ENCODE assay signal across 20 cellular contexts in genomic region chr3:140823106-140823505, GRCh38.
DNase-seq lines count a peak whose midpoint lies in the region; ATAC-seq, FAIRE-seq and TF ChIP-seq lines count a peak whose summit lies in the region.
"Had no signal": no experiment of that assay in that cellular context is flagged by ENCODE, and none has a peak within 500 bp of the region (broad histone marks: within the 10 kb centered on the region; RNA-seq: fewer than 3 reads in every experiment).

No MANE protein-coding gene starts in this region.

- H3K27ac ChIP-seq in astrocyte (ENCODE audit: low read depth, low read length) (no peak overlapping the region), upper lobe of right lung (no peak overlapping the region)
- H3K27ac ChIP-seq: GM23248 had no signal

- DNase-seq in stimulated activated naive CD8-positive, alpha-beta T cell treated with anti-CD3 and anti-CD28 coated beads, Interleukin-15, amount 100 ng/mL, for 72 hours, result no peak
- DNase-seq in stimulated activated naive CD8-positive, alpha-beta T cell treated with anti-CD3 and anti-CD28 coated beads, Interleukin-15, Interleukin-2, amounts not matched to agents 100 U/mL and 50 U/mL, for 24 hours, result no peak
- DNase-seq in astrocyte (ENCODE audit: low read depth) (no peak), myocyte (ENCODE audit: low read depth) (peak; percentile 36), activated gamma-delta T cell treated with Interleukin-2 at 50 U/mL for 16 hours (no peak), upper lobe of right lung (no peak)
- DNase-seq: C1 segment of cervical spinal cord; Calu3; CD4-positive, alpha-beta T cell; DMS153; DMS79 treated with DMSO at 0.1 percent for 48 hours; EL; GM23248; H9 had no signal

- H3K36me3 Mint-ChIP-seq in astrocyte (ENCODE audit: low read depth, unreplicated experiment), result no peaks in the 10 kb centered on the region

- intact Hi-C loops in upper lobe of right lung (cut with DNase I), result no loop called here

- H3K9ac ChIP-seq in astrocyte (ENCODE audit: low read length), result no peak overlapping the region
- H3K9ac ChIP-seq: GM23248 had no signal

- no peaks in the 10 kb centered on the region for H3K27me3 ChIP-seq in astrocyte (ENCODE audit: insufficient read depth, low read length)
- H3K27me3 ChIP-seq in upper lobe of right lung, result no peaks in the 10 kb centered on the region

- no peaks in the 10 kb centered on the region for H3K79me2 ChIP-seq in astrocyte (ENCODE audit: insufficient read depth, low read length)

- no peak overlapping the region for H3K4me2 ChIP-seq in astrocyte (ENCODE audit: low read length)

- no peaks in the 10 kb centered on the region for H3K9me3 ChIP-seq in astrocyte (ENCODE audit: insufficient read depth, low read depth, low read length)
- no peaks in the 10 kb centered on the region for H3K9me3 ChIP-seq in upper lobe of right lung

- H4K20me1 ChIP-seq in astrocyte (ENCODE audit: insufficient read depth, low read length), result no peaks in the 10 kb centered on the region

- H3K4me1 Mint-ChIP-seq in stimulated activated naive CD8-positive, alpha-beta T cell treated with anti-CD3 and anti-CD28 coated beads, Interleukin-15, amount 100 ng/mL, for 72 hours, result no peaks in the 10 kb centered on the region
- peaks cover 22% of the 10 kb centered on the region for H3K4me1 Mint-ChIP-seq in astrocyte (ENCODE audit: low read depth, unreplicated experiment)
- H3K4me1 Mint-ChIP-seq: B cell had no signal

- no peak overlapping the region for H3K27ac Mint-ChIP-seq in stimulated activated naive CD8-positive, alpha-beta T cell treated with anti-CD3 and anti-CD28 coated beads, Interleukin-15, amount 100 ng/mL, for 72 hours
- H3K27ac Mint-ChIP-seq in astrocyte (ENCODE audit: unreplicated experiment), result no peak overlapping the region
- H3K27ac Mint-ChIP-seq: B cell; CD4-positive, alpha-beta T cell had no signal

- no peak for FAIRE-seq in astrocyte (lab: Jason Lieb, UNC)
- FAIRE-seq: A204.1, G401.6, GM12891, HTR-8/SVneo had no signal

- TF ChIP-seq CTCF in astrocyte (IDR thresholded peaks at IDR 0.05; ENCODE audit: insufficient read depth, low read depth, low read length), result no peak
- no peak for TF ChIP-seq CTCF in upper lobe of right lung (IDR thresholded peaks at IDR 0.05)

- H2AFZ ChIP-seq in astrocyte (ENCODE audit: low read depth, low read length), result no peak overlapping the region
- H2AFZ ChIP-seq: GM23248 had no signal

- peak; percentile 33 for ATAC-seq in stimulated activated naive CD8-positive, alpha-beta T cell treated with anti-CD3 and anti-CD28 coated beads, Interleukin-15, amount 100 ng/mL, for 72 hours
- no peak for ATAC-seq in stimulated activated naive CD8-positive, alpha-beta T cell treated with anti-CD3 and anti-CD28 coated beads, Interleukin-15, Interleukin-2, amounts not matched to agents 100 U/mL and 50 U/mL, for 24 hours
- ATAC-seq in HG03045 (IDR thresholded peaks at IDR 0.05; ENCODE audit: unreplicated experiment) (no peak), upper lobe of right lung (no peak)

- no peaks in the 10 kb centered on the region for H3K27me3 Mint-ChIP-seq in stimulated activated naive CD8-positive, alpha-beta T cell treated with anti-CD3 and anti-CD28 coated beads, Interleukin-15, amount 100 ng/mL, for 72 hours
- peaks cover 9% of the 10 kb centered on the region for H3K27me3 Mint-ChIP-seq in astrocyte (ENCODE audit: low read depth, unreplicated experiment)
- H3K27me3 Mint-ChIP-seq: CD4-positive, alpha-beta T cell had no signal

- H3K9me3 Mint-ChIP-seq in stimulated activated naive CD8-positive, alpha-beta T cell treated with anti-CD3 and anti-CD28 coated beads, Interleukin-15, amount 100 ng/mL, for 72 hours, result no peaks in the 10 kb centered on the region
- H3K9me3 Mint-ChIP-seq in astrocyte (ENCODE audit: unreplicated experiment), result peaks cover 2% of the 10 kb centered on the region
- H3K9me3 Mint-ChIP-seq: CD4-positive, alpha-beta T cell; H9 had no signal

- no peak overlapping the region for H3K4me3 ChIP-seq in astrocyte (ENCODE audit: insufficient read depth, low read depth, low read length)
- no peak overlapping the region for H3K4me3 ChIP-seq in upper lobe of right lung
- H3K4me3 ChIP-seq: GM23248 had no signal

- no peak overlapping the region for H3K4me3 Mint-ChIP-seq in stimulated activated naive CD8-positive, alpha-beta T cell treated with anti-CD3 and anti-CD28 coated beads, Interleukin-15, amount 100 ng/mL, for 72 hours
- H3K4me3 Mint-ChIP-seq in astrocyte (ENCODE audit: unreplicated experiment), result peak overlapping the region; percentile 2
- H3K4me3 Mint-ChIP-seq: B cell; CD4-positive, alpha-beta T cell; H9 had no signal

- H3K36me3 ChIP-seq in astrocyte (ENCODE audit: insufficient read depth, low read length) (no peaks in the 10 kb centered on the region), upper lobe of right lung (no peaks in the 10 kb centered on the region)

- H3K4me1 ChIP-seq in astrocyte (ENCODE audit: insufficient read depth, low read length), result no peaks in the 10 kb centered on the region
- H3K4me1 ChIP-seq in upper lobe of right lung, result no peaks in the 10 kb centered on the region
